In genomic region chr6:152637422-152638047, GRCh38 we compare ENCODE assay signal across 9 cellular contexts. TPM values are rescaled to one million over a fixed set of nuclear protein-coding genes. Genes with fewer than 3 reads are reported as not detected.
DNase-seq lines count a peak whose midpoint lies in the region; ATAC-seq and TF ChIP-seq lines count a peak whose summit lies in the region.
"Had no signal": no experiment of that assay in that cellular context is flagged by ENCODE, and none has a peak within 500 bp of the region (broad histone marks: within the 10 kb centered on the region; RNA-seq: fewer than 3 reads in every experiment).

No MANE protein-coding gene starts in this region.

- peak overlapping the region; percentile 28 for H3K4me3 Mint-ChIP-seq in activated T-cell treated with anti-CD3 and anti-CD28 coated beads, Interleukin-2, amount 50 U/mL, for 24 hours

- no peaks in the 10 kb centered on the region for H3K36me3 Mint-ChIP-seq in activated T-cell treated with anti-CD3 and anti-CD28 coated beads, Interleukin-2, amount 50 U/mL, for 24 hours (ENCODE audit: low read depth)

- intact Hi-C loops in tibial artery (cut with DNase I; ENCODE audit: low total_unique reads), result no loop called here

- 28 to 37% methylated on average over 4 to 5 of the region's 8 CpGs for whole genome bisulfite sequencing in mesodermal cell (ENCODE audit: insufficient coverage in 2 of 2), 2 experiments

- no peaks in the 10 kb centered on the region for H3K27me3 ChIP-seq in tibial artery

- TF ChIP-seq CTCF in choroid plexus epithelial cell (conservative IDR thresholded peaks at IDR 0.05; ENCODE audit: low read depth, low read length), result no peak
- TF ChIP-seq CTCF in tibial artery (IDR thresholded peaks at IDR 0.05), result no peak

- no peaks in the 10 kb centered on the region for H3K36me3 ChIP-seq in mesodermal cell (ENCODE audit: control insufficient read depth, insufficient read depth, low read length)
- no peaks in the 10 kb centered on the region for H3K36me3 ChIP-seq in tibial artery

- no peak overlapping the region for H3K27ac Mint-ChIP-seq in activated T-cell treated with anti-CD3 and anti-CD28 coated beads, Interleukin-2, amount 50 U/mL, for 24 hours

- peaks cover 41% of the 10 kb centered on the region for H3K27me3 Mint-ChIP-seq in activated T-cell treated with anti-CD3 and anti-CD28 coated beads, Interleukin-2, amount 50 U/mL, for 24 hours

- H3K4me1 ChIP-seq in mesodermal cell (ENCODE audit: control insufficient read depth, insufficient read depth, low read length, poor library complexity, severe bottlenecking) (no peaks in the 10 kb centered on the region), tibial artery (peaks cover 0 to 15% (median 7%) of the 10 kb centered on the region in 4 donors)

- H3K4me3 ChIP-seq in choroid plexus epithelial cell (ENCODE audit: low read depth, low read length), result peak overlapping the region; percentile 64
- peak overlapping the region; percentile 54 for H3K4me3 ChIP-seq in mesodermal cell (ENCODE audit: extremely low read depth, insufficient read depth, low read length, poor library complexity, severe bottlenecking)
- peak overlapping the region; percentile 57 to 61 for H3K4me3 ChIP-seq in tibial artery

- peaks cover 17% of the 10 kb centered on the region for H3K4me1 Mint-ChIP-seq in activated T-cell treated with anti-CD3 and anti-CD28 coated beads, Interleukin-2, amount 50 U/mL, for 24 hours (ENCODE audit: low read depth)

- no peak for ATAC-seq in GM21786 (IDR thresholded peaks at IDR 0.05; ENCODE audit: unreplicated experiment)
- no peak for ATAC-seq in HG02973 (IDR thresholded peaks at IDR 0.05; ENCODE audit: unreplicated experiment)

- no peak for DNase-seq in activated T-cell treated with anti-CD3 and anti-CD28 coated beads, Interleukin-2, amount 50 U/mL, for 24 hours
- no peak for DNase-seq in activated T-cell treated with anti-CD3 and anti-CD28 coated beads, Interleukin-2, amount 50 U/mL, for 1 hour
- DNase-seq in choroid plexus epithelial cell (ENCODE audit: low read depth) (peak; percentile 21), tibial artery (no peak), T-helper 9 cell (no peak)

- no peaks in the 10 kb centered on the region for H3K9me3 Mint-ChIP-seq in activated T-cell treated with anti-CD3 and anti-CD28 coated beads, Interleukin-2, amount 50 U/mL, for 24 hours

- H3K9me3 ChIP-seq in mesodermal cell (ENCODE audit: control insufficient read depth, low read length), result no peaks in the 10 kb centered on the region
- no peaks in the 10 kb centered on the region for H3K9me3 ChIP-seq in tibial artery

- no peak overlapping the region for H3K27ac ChIP-seq in mesodermal cell (ENCODE audit: low read depth, low read length, severe bottlenecking)
- no peak overlapping the region for H3K27ac ChIP-seq in tibial artery
- H3K27ac ChIP-seq: KMS-11 had no signal

RNA-seq across cellular contexts. Expression of gene SYNE1, which starts 0.4 kb away (rescaled TPM):
- polyA plus RNA-seq in mesodermal cell (2013, experiment 1 of 2), result 23.0 TPM
- 16.9 TPM for polyA plus RNA-seq in mesodermal cell (2013, experiment 2 of 2)
